In genomic region chr17:68682913-68683312, GRCh38 we compare ENCODE assay signal across 13 cellular contexts.
"Had no signal": no experiment of that assay in that cellular context is flagged by ENCODE, and none has a peak within 500 bp of the region (broad histone marks: within the 10 kb centered on the region; RNA-seq: fewer than 3 reads in every experiment).

No MANE protein-coding gene starts in this region.

- H3K9me3 ChIP-seq: ovary, sigmoid colon had no signal

- ATAC-seq: activated CD4-positive, CD25-positive, alpha-beta regulatory T cell treated with anti-CD3 and anti-CD28 coated beads, Interleukin-2, amount 50 U/mL, for 24 hours; activated naive CD4-positive, alpha-beta T cell treated with anti-CD3 and anti-CD28 coated beads, Interleukin-2, amount 50 U/mL, for 72 hours; stimulated activated naive B cell treated with anti-CD40 and anti-IgM and Interleukin-4, amounts not matched to agents 10 μg/mL and 1 μg/mL and 100 μg/mL, for 72 hours had no signal

- H3K36me3 ChIP-seq: ovary, sigmoid colon had no signal

- H3K27ac ChIP-seq: ovary, sigmoid colon had no signal

- H3K27me3 ChIP-seq: ovary, sigmoid colon had no signal

- H3K4me1 ChIP-seq: sigmoid colon had no signal

- DNase-seq: activated effector memory CD4-positive, alpha-beta T cell treated with Interleukin-2 at 50 U/mL for 16 hours; activated T-cell treated with anti-CD3 and anti-CD28 coated beads, Interleukin-2, amount 50 U/mL, for 24 hours; amniotic stem cell; cortex of kidney; effector CD8-positive, alpha-beta T cell; hypothalamus; ovary; sigmoid colon; stimulated activated CD4-positive, alpha-beta T cell treated with anti-CD3 and anti-CD28 coated beads, Interleukin-2, amount 100 ng/mL, for 24 hours; stimulated activated naive B cell treated with anti-CD40 and anti-IgM and Interleukin-4, amounts not matched to agents 10 μg/mL and 1 μg/mL and 100 μg/mL, for 72 hours; trophoblast cell had no signal

- H3K4me3 ChIP-seq: ovary, sigmoid colon had no signal
